ENCODE assay signal across 9 cellular contexts in genomic region chr6:42959917-42960242, GRCh38. TPM values are rescaled to one million over a fixed set of nuclear protein-coding genes. Genes with fewer than 3 reads are reported as not detected.
DNase-seq lines count a peak whose midpoint lies in the region; TF ChIP-seq lines count a peak whose summit lies in the region.
"Had no signal": no experiment of that assay in that cellular context is flagged by ENCODE, and none has a peak within 500 bp of the region (broad histone marks: within the 10 kb centered on the region; RNA-seq: fewer than 3 reads in every experiment).

No MANE protein-coding gene starts in this region.

- peaks cover 11% of the 10 kb centered on the region for H3K36me3 Mint-ChIP-seq in activated naive CD4-positive, alpha-beta T cell treated with anti-CD3 and anti-CD28 coated beads, Interleukin-2, amount 10 ng/mL, durations not matched to agents 7 days and 5 days
- H3K36me3 Mint-ChIP-seq in mesothelial cell of epicardium (peaks cover 19% of the 10 kb centered on the region), type B pancreatic cell (no peaks in the 10 kb centered on the region)

- no peaks in the 10 kb centered on the region for H3K27me3 ChIP-seq in effector memory CD4-positive, alpha-beta T cell (replicated peaks; ENCODE audit: control insufficient read depth, insufficient read depth, low read length, poor library complexity, severe bottlenecking)

- H3K9me3 ChIP-seq in effector memory CD4-positive, alpha-beta T cell (ENCODE audit: control insufficient read depth, low read length): no peaks in the 10 kb centered on the region

- no peak overlapping the region for H3K27ac ChIP-seq in effector memory CD4-positive, alpha-beta T cell (ENCODE audit: insufficient read depth, low read length, poor library complexity, severe bottlenecking)

- H3K27me3 Mint-ChIP-seq in activated naive CD4-positive, alpha-beta T cell treated with anti-CD3 and anti-CD28 coated beads, Interleukin-2, amount 10 ng/mL, durations not matched to agents 7 days and 5 days: peaks cover 24% of the 10 kb centered on the region
- H3K27me3 Mint-ChIP-seq in mesothelial cell of epicardium (ENCODE audit: low read depth): peaks cover 35% of the 10 kb centered on the region
- H3K27me3 Mint-ChIP-seq in type B pancreatic cell: peaks cover 24% of the 10 kb centered on the region

- intact Hi-C loops in head of caudate nucleus (cut with DNase I): no loop called here

- CTCF ChIA-PET in activated naive CD4-positive, alpha-beta T cell treated with anti-CD3 and anti-CD28 coated beads, Interleukin-2, amount 10 ng/mL, durations not matched to agents 7 days and 5 days (lab: Charles Lee): no interaction called here

- H3K9me3 Mint-ChIP-seq in activated naive CD4-positive, alpha-beta T cell treated with anti-CD3 and anti-CD28 coated beads, Interleukin-2, amount 10 ng/mL, durations not matched to agents 7 days and 5 days: no peaks in the 10 kb centered on the region
- H3K9me3 Mint-ChIP-seq in mesothelial cell of epicardium: no peaks in the 10 kb centered on the region
- no peaks in the 10 kb centered on the region for H3K9me3 Mint-ChIP-seq in type B pancreatic cell

- H3K4me3 Mint-ChIP-seq in activated naive CD4-positive, alpha-beta T cell treated with anti-CD3 and anti-CD28 coated beads, Interleukin-2, amount 10 ng/mL, durations not matched to agents 7 days and 5 days: peak overlapping the region; percentile 50
- H3K4me3 Mint-ChIP-seq in mesothelial cell of epicardium (peak overlapping the region; percentile 74), type B pancreatic cell (peak overlapping the region; percentile 87)

- no peak for TF ChIP-seq CTCF in mesothelial cell of epicardium (IDR thresholded peaks at IDR 0.05; ENCODE audit: unreplicated experiment)
- TF ChIP-seq CTCF in type B pancreatic cell (conservative IDR thresholded peaks at IDR 0.05): no peak

- peak overlapping the region; percentile 58 for H3K4me3 ChIP-seq in effector memory CD4-positive, alpha-beta T cell (ENCODE audit: insufficient read depth, low read depth, low read length, poor library complexity, severe bottlenecking)

- H3K36me3 ChIP-seq in effector memory CD4-positive, alpha-beta T cell (ENCODE audit: control insufficient read depth, insufficient read depth, low read length): peaks cover 6% of the 10 kb centered on the region

- peaks cover 11% of the 10 kb centered on the region for H3K4me1 ChIP-seq in effector memory CD4-positive, alpha-beta T cell (ENCODE audit: control insufficient read depth, insufficient read depth, low read length, poor library complexity, severe bottlenecking)

- peaks cover 19% of the 10 kb centered on the region for H3K4me1 Mint-ChIP-seq in activated naive CD4-positive, alpha-beta T cell treated with anti-CD3 and anti-CD28 coated beads, Interleukin-2, amount 10 ng/mL, durations not matched to agents 7 days and 5 days
- H3K4me1 Mint-ChIP-seq in mesothelial cell of epicardium (peaks cover 13% of the 10 kb centered on the region), type B pancreatic cell (ENCODE audit: unreplicated experiment) (peaks cover 4% of the 10 kb centered on the region)

- H3K27ac Mint-ChIP-seq in activated naive CD4-positive, alpha-beta T cell treated with anti-CD3 and anti-CD28 coated beads, Interleukin-2, amount 10 ng/mL, durations not matched to agents 7 days and 5 days: no peak overlapping the region
- H3K27ac Mint-ChIP-seq in mesothelial cell of epicardium (no peak overlapping the region), type B pancreatic cell (no peak overlapping the region)

- DNase-seq in activated naive CD4-positive, alpha-beta T cell treated with anti-CD3 and anti-CD28 coated beads, Interleukin-2, amount 10 ng/mL, durations not matched to agents 7 days and 5 days: no peak
- no peak for DNase-seq in activated naive CD4-positive, alpha-beta T cell treated with Interleukin-2 at 50 U/mL for 16 hours
- DNase-seq in effector memory CD4-positive, alpha-beta T cell: no peak
- no peak for DNase-seq in mesothelial cell of epicardium (ENCODE audit: low spot score in 2 of 2, unreplicated experiment in 2 of 2)
- no peak for DNase-seq in type B pancreatic cell (ENCODE audit: extremely low spot score, unreplicated experiment)
- DNase-seq in NCI-H1092 treated with DMSO at 0.1 percent for 48 hours (lab: John Stamatoyannopoulos, UW): no peak
- no peak for DNase-seq in head of caudate nucleus
- no peak for DNase-seq in NOMO-1 treated with DMSO at 0.1 percent for 48 hours (lab: John Stamatoyannopoulos, UW; ENCODE audit: unreplicated experiment)

RNA-seq across cellular contexts. Expression of gene GNMT, which starts 0.7 kb away (rescaled TPM):
- total RNA-seq in mesothelial cell of epicardium (1.2 to 1.7 TPM (median 1.4 TPM) in 3 replicates), type B pancreatic cell (ENCODE audit: low replicate concordance) (0.26 and 0.39 TPM in 2 replicates)

RNA-seq across cellular contexts. Expression of gene PEX6, which starts 19.1 kb away (rescaled TPM):
- total RNA-seq in mesothelial cell of epicardium (31.2 to 32.9 TPM (median 32.3 TPM) in 3 replicates), type B pancreatic cell (ENCODE audit: low replicate concordance) (34.4 and 35.9 TPM in 2 replicates)

RNA-seq across cellular contexts. Expression of gene PPP2R5D, which starts 24.5 kb away (rescaled TPM):
- total RNA-seq in mesothelial cell of epicardium: 45.1 to 46.3 TPM (median 46.2 TPM) in 3 replicates
- 35.1 and 55.1 TPM in 2 replicates for total RNA-seq in type B pancreatic cell (ENCODE audit: low replicate concordance)

RNA-seq across cellular contexts. Expression of gene CNPY3, which starts 30.6 kb away (rescaled TPM):
- total RNA-seq in mesothelial cell of epicardium (61.0 to 64.4 TPM (median 61.6 TPM) in 3 replicates), type B pancreatic cell (ENCODE audit: low replicate concordance) (37.9 and 57.6 TPM in 2 replicates)

RNA-seq across cellular contexts. Expression of gene PTCRA, which starts 44.0 kb away (rescaled TPM):
- total RNA-seq in mesothelial cell of epicardium (not detected in 3 replicates), type B pancreatic cell (ENCODE audit: low replicate concordance) (not detected in 2 replicates)
- total RNA-seq: pulmonary artery endothelial cell had no signal
